ENCODE assay signal across 1 cellular context in genomic region chr20:25489221-25489863, GRCh38.
TF ChIP-seq lines count a peak whose summit lies in the region.

No MANE protein-coding gene starts in this region.

TF ChIP-seq in K562, 482 proteins besides CTCF, POLR2A, EP300 and RAD21 (continued from another document):
- TF ChIP-seq CUX1 (CRISPR knock-in tag; IDR thresholded peaks at IDR 0.05), result no peak
- TF ChIP-seq POLR2G (IDR thresholded peaks at IDR 0.05; ENCODE audit: low read depth, low read length), result no peak
- no peak for TF ChIP-seq BCL6 (CRISPR knock-in tag; IDR thresholded peaks at IDR 0.05)
- TF ChIP-seq FOXO4 (CRISPR knock-in tag; IDR thresholded peaks at IDR 0.05), result no peak
- no peak for TF ChIP-seq RBM34 (IDR thresholded peaks at IDR 0.05; ENCODE audit: borderline replicate concordance, insufficient read depth, low read length)
- no peak for TF ChIP-seq MEIS2 (IDR thresholded peaks at IDR 0.05; ENCODE audit: partially characterized antibody)
